ENCODE assay signal across 1 cellular context in genomic region chr22:23684561-23685031, GRCh38.
A peak's percentile ranks its signal among the peaks of the same experiment; 100 is the strongest.
TF ChIP-seq lines count a peak whose summit lies in the region.

No MANE protein-coding gene starts in this region.

TF ChIP-seq in K562, 482 proteins besides CTCF, POLR2A, EP300 and RAD21 (continued from another document and continues in another):
- no peak for TF ChIP-seq FOXP4 (CRISPR knock-in tag; IDR thresholded peaks at IDR 0.05; ENCODE audit: borderline replicate concordance)
- no peak for TF ChIP-seq ZBTB8A (IDR thresholded peaks at IDR 0.05; ENCODE audit: partially characterized antibody)
- TF ChIP-seq PHF8 (IDR thresholded peaks at IDR 0.05; ENCODE audit: borderline replicate concordance, low read length): no peak
- no peak for TF ChIP-seq YBX1 (IDR thresholded peaks at IDR 0.05)
- TF ChIP-seq ZKSCAN8 (CRISPR knock-in tag; IDR thresholded peaks at IDR 0.05): no peak
- TF ChIP-seq ZNF717 (CRISPR knock-in tag; IDR thresholded peaks at IDR 0.05): no peak
- no peak for TF ChIP-seq ELK1 (CRISPR knock-in tag; IDR thresholded peaks at IDR 0.05)
- no peak for TF ChIP-seq FOXK1 (CRISPR knock-in tag; IDR thresholded peaks at IDR 0.05; ENCODE audit: borderline replicate concordance)
- peak; percentile 74; the same call in 1 of the 2 replicates for TF ChIP-seq TFAP4 (CRISPR knock-in tag; IDR thresholded peaks at IDR 0.05; ENCODE audit: borderline replicate concordance)
- peak; percentile 31; the same call in 1 of the 2 replicates for TF ChIP-seq CTBP1 (IDR thresholded peaks at IDR 0.05; ENCODE audit: borderline replicate concordance)
- no peak for TF ChIP-seq ZFP91 (CRISPR knock-in tag; IDR thresholded peaks at IDR 0.05)
- peak; percentile 38; the same call in 1 of the 2 replicates for TF ChIP-seq ZBTB7A (IDR thresholded peaks at IDR 0.05; ENCODE audit: borderline replicate concordance, control insufficient read depth, low read depth, low read length)
- no peak for TF ChIP-seq CBFB (CRISPR knock-in tag; IDR thresholded peaks at IDR 0.05)
- TF ChIP-seq NRF1 (conservative IDR thresholded peaks at IDR 0.05 in 1 of 2, IDR thresholded peaks at IDR 0.05 in 1 of 2): no peak
- TF ChIP-seq RHOXF2B (CRISPR knock-in tag; conservative IDR thresholded peaks at IDR 0.05): no peak
- TF ChIP-seq NCOR1 (IDR thresholded peaks at IDR 0.05): peak; percentile 68
- no peak for TF ChIP-seq ZNF695 (CRISPR knock-in tag; IDR thresholded peaks at IDR 0.05)
- TF ChIP-seq MNT (conservative IDR thresholded peaks at IDR 0.05): peak in 1 of 2 experiments; percentile 53; a peak in 2 of 4 replicates
- TF ChIP-seq ZNF408 (CRISPR knock-in tag; IDR thresholded peaks at IDR 0.05; ENCODE audit: low read depth): no peak
- no peak for TF ChIP-seq ZNF583 (CRISPR knock-in tag; IDR thresholded peaks at IDR 0.05)
- peak; percentile 34; the same call in 1 of the 2 replicates for TF ChIP-seq ZFX (CRISPR knock-in tag; IDR thresholded peaks at IDR 0.05)
- TF ChIP-seq TCF3 (CRISPR knock-in tag; IDR thresholded peaks at IDR 0.05): peak; percentile 87
- TF ChIP-seq HDAC6 (IDR thresholded peaks at IDR 0.05; ENCODE audit: low read depth, low read length): no peak
- no peak for TF ChIP-seq VEZF1 (CRISPR knock-in tag; IDR thresholded peaks at IDR 0.05)
- no peak for TF ChIP-seq TEAD2 (tag; IDR thresholded peaks at IDR 0.05)
- no peak for TF ChIP-seq BCOR (IDR thresholded peaks at IDR 0.05)
- no peak for TF ChIP-seq E2F1 (CRISPR knock-in tag; IDR thresholded peaks at IDR 0.05)
- peak; percentile 79 to 88 for TF ChIP-seq E2F6 (IDR thresholded peaks at IDR 0.05; ENCODE audit: borderline replicate concordance in 1 of 2, extremely low read depth in 1 of 2, insufficient read depth in 1 of 2, insufficient read length in 1 of 2, low read depth in 1 of 2, low read length in 1 of 2, poor library complexity in 1 of 2, severe bottlenecking in 1 of 2)
- TF ChIP-seq TRIM25 (IDR thresholded peaks at IDR 0.05; ENCODE audit: borderline replicate concordance): no peak
- TF ChIP-seq SRSF3 (IDR thresholded peaks at IDR 0.05; ENCODE audit: insufficient read depth, low read length): no peak
- no peak for TF ChIP-seq PATZ1 (CRISPR knock-in tag; IDR thresholded peaks at IDR 0.05; ENCODE audit: borderline replicate concordance)
- TF ChIP-seq MEIS2 (IDR thresholded peaks at IDR 0.05; ENCODE audit: partially characterized antibody): no peak
- no peak for TF ChIP-seq CREB1 (IDR thresholded peaks at IDR 0.05)
- no peak for TF ChIP-seq CREB1 (CRISPR knock-in tag; IDR thresholded peaks at IDR 0.05)
- TF ChIP-seq HBP1 (CRISPR knock-in tag; IDR thresholded peaks at IDR 0.05): no peak
- TF ChIP-seq MYBL2 (IDR thresholded peaks at IDR 0.05; ENCODE audit: low read depth): no peak
- TF ChIP-seq MYBL2 (CRISPR knock-in tag; IDR thresholded peaks at IDR 0.05; ENCODE audit: borderline replicate concordance): no peak
- no peak for TF ChIP-seq SIX5 (IDR thresholded peaks at IDR 0.05; ENCODE audit: borderline replicate concordance in 1 of 2, insufficient read depth in 1 of 2, low read depth in 1 of 2, low read length in 2 of 2)
- no peak for TF ChIP-seq ZNF518B (CRISPR knock-in tag; IDR thresholded peaks at IDR 0.05)
- TF ChIP-seq ZFP36 (IDR thresholded peaks at IDR 0.05; ENCODE audit: low read depth, low read length, partially characterized antibody): no peak
- TF ChIP-seq FOXP1 (CRISPR knock-in tag; IDR thresholded peaks at IDR 0.05): no peak
- no peak for TF ChIP-seq FOXM1 (IDR thresholded peaks at IDR 0.05; ENCODE audit: low read depth)
- no peak for TF ChIP-seq FOXM1 (CRISPR knock-in tag; IDR thresholded peaks at IDR 0.05; ENCODE audit: low read depth)
